2 cellular contexts compared by ENCODE assay signal in the genomic region with DNA sequence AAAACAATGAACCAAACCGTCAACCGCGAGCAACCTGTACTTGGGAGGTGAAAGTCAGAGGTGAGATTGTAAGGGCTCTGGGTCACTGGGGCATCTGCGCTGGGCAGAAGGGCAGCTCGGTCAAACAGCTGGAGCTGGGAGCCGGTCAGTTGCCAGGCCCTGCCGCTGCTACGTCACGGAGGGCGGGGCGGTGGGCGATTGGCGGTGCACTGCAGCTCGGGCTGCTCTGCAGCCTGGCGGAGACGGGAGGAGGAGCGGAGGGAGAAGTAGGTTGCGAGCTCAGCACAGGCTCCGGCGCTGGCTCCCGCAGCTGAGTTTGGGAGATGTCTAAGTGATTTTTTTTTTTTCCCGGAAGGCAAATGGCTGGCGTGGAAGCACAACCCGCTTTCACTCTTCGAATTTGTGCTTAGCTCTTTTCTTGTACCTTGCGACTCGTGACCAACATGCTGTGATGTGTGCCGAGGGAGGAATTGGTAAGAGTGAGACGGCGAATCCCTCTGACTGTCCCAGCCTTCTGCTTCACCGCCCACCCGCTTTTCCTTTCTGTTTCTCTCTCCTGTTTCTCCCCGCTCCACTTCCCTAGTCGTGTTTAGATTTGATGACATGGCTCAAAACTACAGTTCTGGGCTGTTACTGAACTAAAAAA.
TF ChIP-seq lines count a peak whose summit lies in the region.

A gene (plus strand): TSS at position 229 of the 646 bp plus-strand sequence. CDS start 27,266 bp downstream, outside the sequence.

TF ChIP-seq in HEK293, 187 proteins besides CTCF, POLR2A, EP300 and RAD21 (continued from another document and continues in another):
- TF ChIP-seq, protein P1, sequence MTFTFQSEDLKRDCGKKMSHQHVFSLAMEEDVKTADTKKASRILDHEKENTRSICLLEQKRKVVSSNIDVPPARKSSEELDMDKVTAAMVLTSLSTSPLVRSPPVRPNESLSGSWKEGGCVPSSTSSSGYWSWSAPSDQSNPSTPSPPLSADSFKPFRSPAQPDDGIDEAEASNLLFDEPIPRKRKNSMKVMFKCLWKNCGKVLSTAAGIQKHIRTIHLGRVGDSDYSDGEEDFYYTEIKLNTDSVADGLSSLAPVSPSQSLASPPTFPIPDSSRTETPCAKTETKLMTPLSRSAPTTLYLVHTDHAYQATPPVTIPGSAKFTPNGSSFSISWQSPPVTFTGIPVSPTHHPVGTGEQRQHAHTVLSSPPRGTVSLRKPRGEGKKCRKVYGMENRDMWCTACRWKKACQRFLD (tag by site-specific recombination; IDR thresholded peaks at IDR 0.05) = no peak
- TF ChIP-seq ZNF121 (tag by site-specific recombination; IDR thresholded peaks at IDR 0.05) (no peak), ZNF629 (tag by site-specific recombination; IDR thresholded peaks at IDR 0.05) (peak; percentile 42; the same call in 1 of the 2 replicates), ZNF843 (tag by site-specific recombination; IDR thresholded peaks at IDR 0.05) (peak; percentile 35; the same call in 1 of the 2 replicates), ZNF302 (tag by site-specific recombination; IDR thresholded peaks at IDR 0.05; ENCODE audit: low read depth) (no peak), ZNF571 (tag by site-specific recombination; IDR thresholded peaks at IDR 0.05) (no peak), WT1 (tag by site-specific recombination; IDR thresholded peaks at IDR 0.05) (no peak), IKZF3 (tag by site-specific recombination; IDR thresholded peaks at IDR 0.05) (no peak), ZNF521 (tag by site-specific recombination; IDR thresholded peaks at IDR 0.05) (no peak), ZNF404 (tag by site-specific recombination; IDR thresholded peaks at IDR 0.05) (no peak)
- TF ChIP-seq, protein P2, sequence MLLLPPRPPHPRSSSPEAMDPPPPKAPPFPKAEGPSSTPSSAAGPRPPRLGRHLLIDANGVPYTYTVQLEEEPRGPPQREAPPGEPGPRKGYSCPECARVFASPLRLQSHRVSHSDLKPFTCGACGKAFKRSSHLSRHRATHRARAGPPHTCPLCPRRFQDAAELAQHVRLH (tag by site-specific recombination; IDR thresholded peaks at IDR 0.05) = 0 out of 2 replicates have a peak, but pooled peaks have one; percentile 53
- TF ChIP-seq, protein P3, sequence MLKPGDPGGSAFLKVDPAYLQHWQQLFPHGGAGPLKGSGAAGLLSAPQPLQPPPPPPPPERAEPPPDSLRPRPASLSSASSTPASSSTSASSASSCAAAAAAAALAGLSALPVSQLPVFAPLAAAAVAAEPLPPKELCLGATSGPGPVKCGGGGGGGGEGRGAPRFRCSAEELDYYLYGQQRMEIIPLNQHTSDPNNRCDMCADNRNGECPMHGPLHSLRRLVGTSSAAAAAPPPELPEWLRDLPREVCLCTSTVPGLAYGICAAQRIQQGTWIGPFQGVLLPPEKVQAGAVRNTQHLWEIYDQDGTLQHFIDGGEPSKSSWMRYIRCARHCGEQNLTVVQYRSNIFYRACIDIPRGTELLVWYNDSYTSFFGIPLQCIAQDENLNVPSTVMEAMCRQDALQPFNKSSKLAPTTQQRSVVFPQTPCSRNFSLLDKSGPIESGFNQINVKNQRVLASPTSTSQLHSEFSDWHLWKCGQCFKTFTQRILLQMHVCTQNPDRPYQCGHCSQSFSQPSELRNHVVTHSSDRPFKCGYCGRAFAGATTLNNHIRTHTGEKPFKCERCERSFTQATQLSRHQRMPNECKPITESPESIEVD (tag by site-specific recombination; IDR thresholded peaks at IDR 0.05) = no peak
- TF ChIP-seq, protein P4, sequence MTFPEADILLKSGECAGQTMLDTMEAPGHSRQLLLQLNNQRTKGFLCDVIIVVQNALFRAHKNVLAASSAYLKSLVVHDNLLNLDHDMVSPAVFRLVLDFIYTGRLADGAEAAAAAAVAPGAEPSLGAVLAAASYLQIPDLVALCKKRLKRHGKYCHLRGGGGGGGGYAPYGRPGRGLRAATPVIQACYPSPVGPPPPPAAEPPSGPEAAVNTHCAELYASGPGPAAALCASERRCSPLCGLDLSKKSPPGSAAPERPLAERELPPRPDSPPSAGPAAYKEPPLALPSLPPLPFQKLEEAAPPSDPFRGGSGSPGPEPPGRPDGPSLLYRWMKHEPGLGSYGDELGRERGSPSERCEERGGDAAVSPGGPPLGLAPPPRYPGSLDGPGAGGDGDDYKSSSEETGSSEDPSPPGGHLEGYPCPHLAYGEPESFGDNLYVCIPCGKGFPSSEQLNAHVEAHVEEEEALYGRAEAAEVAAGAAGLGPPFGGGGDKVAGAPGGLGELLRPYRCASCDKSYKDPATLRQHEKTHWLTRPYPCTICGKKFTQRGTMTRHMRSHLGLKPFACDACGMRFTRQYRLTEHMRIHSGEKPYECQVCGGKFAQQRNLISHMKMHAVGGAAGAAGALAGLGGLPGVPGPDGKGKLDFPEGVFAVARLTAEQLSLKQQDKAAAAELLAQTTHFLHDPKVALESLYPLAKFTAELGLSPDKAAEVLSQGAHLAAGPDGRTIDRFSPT (tag by site-specific recombination; IDR thresholded peaks at IDR 0.05) = peak; percentile 92
- TF ChIP-seq, protein P5, sequence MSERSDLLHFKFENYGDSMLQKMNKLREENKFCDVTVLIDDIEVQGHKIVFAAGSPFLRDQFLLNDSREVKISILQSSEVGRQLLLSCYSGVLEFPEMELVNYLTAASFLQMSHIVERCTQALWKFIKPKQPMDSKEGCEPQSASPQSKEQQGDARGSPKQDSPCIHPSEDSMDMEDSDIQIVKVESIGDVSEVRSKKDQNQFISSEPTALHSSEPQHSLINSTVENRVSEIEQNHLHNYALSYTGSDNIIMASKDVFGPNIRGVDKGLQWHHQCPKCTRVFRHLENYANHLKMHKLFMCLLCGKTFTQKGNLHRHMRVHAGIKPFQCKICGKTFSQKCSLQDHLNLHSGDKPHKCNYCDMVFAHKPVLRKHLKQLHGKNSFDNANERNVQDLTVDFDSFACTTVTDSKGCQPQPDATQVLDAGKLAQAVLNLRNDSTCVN (tag by site-specific recombination; optimal IDR thresholded peaks at IDR 0.05) = peak; percentile 47
- TF ChIP-seq, protein P6, sequence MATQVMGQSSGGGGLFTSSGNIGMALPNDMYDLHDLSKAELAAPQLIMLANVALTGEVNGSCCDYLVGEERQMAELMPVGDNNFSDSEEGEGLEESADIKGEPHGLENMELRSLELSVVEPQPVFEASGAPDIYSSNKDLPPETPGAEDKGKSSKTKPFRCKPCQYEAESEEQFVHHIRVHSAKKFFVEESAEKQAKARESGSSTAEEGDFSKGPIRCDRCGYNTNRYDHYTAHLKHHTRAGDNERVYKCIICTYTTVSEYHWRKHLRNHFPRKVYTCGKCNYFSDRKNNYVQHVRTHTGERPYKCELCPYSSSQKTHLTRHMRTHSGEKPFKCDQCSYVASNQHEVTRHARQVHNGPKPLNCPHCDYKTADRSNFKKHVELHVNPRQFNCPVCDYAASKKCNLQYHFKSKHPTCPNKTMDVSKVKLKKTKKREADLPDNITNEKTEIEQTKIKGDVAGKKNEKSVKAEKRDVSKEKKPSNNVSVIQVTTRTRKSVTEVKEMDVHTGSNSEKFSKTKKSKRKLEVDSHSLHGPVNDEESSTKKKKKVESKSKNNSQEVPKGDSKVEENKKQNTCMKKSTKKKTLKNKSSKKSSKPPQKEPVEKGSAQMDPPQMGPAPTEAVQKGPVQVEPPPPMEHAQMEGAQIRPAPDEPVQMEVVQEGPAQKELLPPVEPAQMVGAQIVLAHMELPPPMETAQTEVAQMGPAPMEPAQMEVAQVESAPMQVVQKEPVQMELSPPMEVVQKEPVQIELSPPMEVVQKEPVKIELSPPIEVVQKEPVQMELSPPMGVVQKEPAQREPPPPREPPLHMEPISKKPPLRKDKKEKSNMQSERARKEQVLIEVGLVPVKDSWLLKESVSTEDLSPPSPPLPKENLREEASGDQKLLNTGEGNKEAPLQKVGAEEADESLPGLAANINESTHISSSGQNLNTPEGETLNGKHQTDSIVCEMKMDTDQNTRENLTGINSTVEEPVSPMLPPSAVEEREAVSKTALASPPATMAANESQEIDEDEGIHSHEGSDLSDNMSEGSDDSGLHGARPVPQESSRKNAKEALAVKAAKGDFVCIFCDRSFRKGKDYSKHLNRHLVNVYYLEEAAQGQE (tag by site-specific recombination; IDR thresholded peaks at IDR 0.05) = no peak

TF ChIP-seq in SK-N-SH, 30 proteins besides CTCF, POLR2A, EP300 and RAD21 (continued from another document):
- TF ChIP-seq, protein P7, sequence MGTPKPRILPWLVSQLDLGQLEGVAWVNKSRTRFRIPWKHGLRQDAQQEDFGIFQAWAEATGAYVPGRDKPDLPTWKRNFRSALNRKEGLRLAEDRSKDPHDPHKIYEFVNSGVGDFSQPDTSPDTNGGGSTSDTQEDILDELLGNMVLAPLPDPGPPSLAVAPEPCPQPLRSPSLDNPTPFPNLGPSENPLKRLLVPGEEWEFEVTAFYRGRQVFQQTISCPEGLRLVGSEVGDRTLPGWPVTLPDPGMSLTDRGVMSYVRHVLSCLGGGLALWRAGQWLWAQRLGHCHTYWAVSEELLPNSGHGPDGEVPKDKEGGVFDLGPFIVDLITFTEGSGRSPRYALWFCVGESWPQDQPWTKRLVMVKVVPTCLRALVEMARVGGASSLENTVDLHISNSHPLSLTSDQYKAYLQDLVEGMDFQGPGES (IDR thresholded peaks at IDR 0.05; ENCODE audit: low read depth, low read length) = no peak
- TF ChIP-seq, protein P8, sequence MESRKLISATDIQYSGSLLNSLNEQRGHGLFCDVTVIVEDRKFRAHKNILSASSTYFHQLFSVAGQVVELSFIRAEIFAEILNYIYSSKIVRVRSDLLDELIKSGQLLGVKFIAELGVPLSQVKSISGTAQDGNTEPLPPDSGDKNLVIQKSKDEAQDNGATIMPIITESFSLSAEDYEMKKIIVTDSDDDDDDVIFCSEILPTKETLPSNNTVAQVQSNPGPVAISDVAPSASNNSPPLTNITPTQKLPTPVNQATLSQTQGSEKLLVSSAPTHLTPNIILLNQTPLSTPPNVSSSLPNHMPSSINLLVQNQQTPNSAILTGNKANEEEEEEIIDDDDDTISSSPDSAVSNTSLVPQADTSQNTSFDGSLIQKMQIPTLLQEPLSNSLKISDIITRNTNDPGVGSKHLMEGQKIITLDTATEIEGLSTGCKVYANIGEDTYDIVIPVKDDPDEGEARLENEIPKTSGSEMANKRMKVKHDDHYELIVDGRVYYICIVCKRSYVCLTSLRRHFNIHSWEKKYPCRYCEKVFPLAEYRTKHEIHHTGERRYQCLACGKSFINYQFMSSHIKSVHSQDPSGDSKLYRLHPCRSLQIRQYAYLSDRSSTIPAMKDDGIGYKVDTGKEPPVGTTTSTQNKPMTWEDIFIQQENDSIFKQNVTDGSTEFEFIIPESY (IDR thresholded peaks at IDR 0.05; ENCODE audit: borderline replicate concordance, low read depth) = no peak
- TF ChIP-seq, protein P9, sequence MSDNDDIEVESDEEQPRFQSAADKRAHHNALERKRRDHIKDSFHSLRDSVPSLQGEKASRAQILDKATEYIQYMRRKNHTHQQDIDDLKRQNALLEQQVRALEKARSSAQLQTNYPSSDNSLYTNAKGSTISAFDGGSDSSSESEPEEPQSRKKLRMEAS (IDR thresholded peaks at IDR 0.05; ENCODE audit: low read depth) = peak; percentile 11; the same call in 1 of the 2 replicates
